In the genomic region with DNA sequence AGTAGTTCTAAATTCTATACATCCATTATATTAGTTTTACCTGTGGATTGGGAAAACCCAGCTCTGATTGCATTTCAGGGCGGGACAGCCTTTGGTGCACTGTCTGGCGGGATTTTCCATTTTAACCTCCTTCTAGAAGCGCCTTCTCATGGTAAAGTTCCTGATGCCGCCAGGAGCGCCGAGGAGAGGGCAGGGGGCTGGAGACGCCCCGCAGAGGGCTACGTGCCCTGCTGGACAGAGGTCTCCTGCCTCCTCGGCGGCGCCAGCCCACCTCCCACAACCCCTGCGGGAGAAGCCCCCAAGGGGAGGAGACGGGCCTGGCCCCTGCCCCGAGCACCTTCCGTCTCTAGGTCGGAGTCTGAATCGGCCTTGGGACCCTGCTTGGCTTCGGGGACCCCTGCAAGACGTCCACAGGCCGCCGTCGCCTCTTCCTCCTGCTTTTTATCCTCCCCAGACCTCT, we compare ENCODE assay signal across 8 cellular contexts. TPM values are rescaled to one million over a fixed set of nuclear protein-coding genes. Genes with fewer than 3 reads are reported as not detected.
A peak's percentile ranks its signal among the peaks of the same experiment; 100 is the strongest.
DNase-seq lines count a peak whose midpoint lies in the region; ATAC-seq and TF ChIP-seq lines count a peak whose summit lies in the region.

No MANE protein-coding gene starts in this region.

- H3K27me3 Mint-ChIP-seq in CD8-positive, alpha-beta T cell (ENCODE audit: low read depth): no peaks in the 10 kb centered on the region
- H3K27me3 Mint-ChIP-seq in central memory CD8-positive, alpha-beta T cell: no peaks in the 10 kb centered on the region
- no peaks in the 10 kb centered on the region for H3K27me3 Mint-ChIP-seq in natural killer cell treated with Interleukin-12 subunit alpha and Interleukin-12 subunit beta and Interleukin-15 and Interleukin-18, amount 100 ng/mL, for 72 hours

- no peaks in the 10 kb centered on the region for H3K27me3 ChIP-seq in CD8-positive, alpha-beta T cell (ENCODE audit: insufficient read depth, low read length)

- H3K27ac ChIP-seq in CD8-positive, alpha-beta T cell (ENCODE audit: low read depth, low read length): peak overlapping the region; percentile 66

- no peak for TF ChIP-seq CTCF in CD8-positive, alpha-beta T cell (IDR thresholded peaks at IDR 0.05)

- CTCF ChIA-PET in CD8-positive, alpha-beta T cell (lab: Charles Lee): interaction anchor here (1.1 kb wide), 1 partner anchor 11 kb away, joined by 6 read pairs; a partner anchor contains a TSS

- no peaks in the 10 kb centered on the region for H3K36me3 ChIP-seq in CD8-positive, alpha-beta T cell (ENCODE audit: insufficient read depth, low read length)

- H3K9me3 ChIP-seq in CD8-positive, alpha-beta T cell (ENCODE audit: low read length): no peaks in the 10 kb centered on the region

- peak overlapping the region; percentile 88 for H3K27ac Mint-ChIP-seq in CD8-positive, alpha-beta T cell
- peak overlapping the region; percentile 95 for H3K27ac Mint-ChIP-seq in central memory CD8-positive, alpha-beta T cell (ENCODE audit: low read depth)
- H3K27ac Mint-ChIP-seq in natural killer cell treated with Interleukin-12 subunit alpha and Interleukin-12 subunit beta and Interleukin-15 and Interleukin-18, amount 100 ng/mL, for 72 hours: peak overlapping the region; percentile 73 to 96

- peaks cover 27% of the 10 kb centered on the region for H3K4me1 Mint-ChIP-seq in CD8-positive, alpha-beta T cell (ENCODE audit: low read depth)
- H3K4me1 Mint-ChIP-seq in central memory CD8-positive, alpha-beta T cell: peaks cover 27% of the 10 kb centered on the region
- peaks cover 19 to 26% of the 10 kb centered on the region in 2 donors for H3K4me1 Mint-ChIP-seq in natural killer cell treated with Interleukin-12 subunit alpha and Interleukin-12 subunit beta and Interleukin-15 and Interleukin-18, amount 100 ng/mL, for 72 hours (ENCODE audit: low read depth in 2 of 2)

- no peaks in the 10 kb centered on the region for H3K36me3 Mint-ChIP-seq in CD8-positive, alpha-beta T cell
- no peaks in the 10 kb centered on the region for H3K36me3 Mint-ChIP-seq in central memory CD8-positive, alpha-beta T cell (ENCODE audit: insufficient read depth)
- H3K36me3 Mint-ChIP-seq in natural killer cell treated with Interleukin-12 subunit alpha and Interleukin-12 subunit beta and Interleukin-15 and Interleukin-18, amount 100 ng/mL, for 72 hours: no peaks in the 10 kb centered on the region

- peak overlapping the region; percentile 84 for H3K4me3 Mint-ChIP-seq in CD8-positive, alpha-beta T cell
- peak overlapping the region; percentile 80 for H3K4me3 Mint-ChIP-seq in central memory CD8-positive, alpha-beta T cell
- peak overlapping the region; percentile 93 for H3K4me3 Mint-ChIP-seq in natural killer cell treated with Interleukin-12 subunit alpha and Interleukin-12 subunit beta and Interleukin-15 and Interleukin-18, amount 100 ng/mL, for 72 hours

- DNase-seq in CD8-positive, alpha-beta T cell: no peak
- DNase-seq in central memory CD8-positive, alpha-beta T cell (ENCODE audit: low spot score in 2 of 2): no peak
- DNase-seq in natural killer cell treated with Interleukin-12 subunit alpha and Interleukin-12 subunit beta and Interleukin-15 and Interleukin-18, amount 100 ng/mL, for 72 hours (ENCODE audit: low spot score): no peak
- DNase-seq in RPMI8226: no peak
- no peak for DNase-seq in Ammon's horn (ENCODE audit: low spot score)

- POLR2A ChIA-PET in CD8-positive, alpha-beta T cell (lab: Charles Lee): interaction anchor here (0.6 to 1.8 kb wide), 3 partner anchors 9 to 15 kb away, joined by 3 to 7 read pairs (median 3); a partner anchor contains a TSS

- peak overlapping the region; percentile 70 for H3K4me3 ChIP-seq in CD8-positive, alpha-beta T cell (ENCODE audit: low read depth, low read length)

- H3K4me1 ChIP-seq in CD8-positive, alpha-beta T cell (ENCODE audit: insufficient read depth, low read length): peaks cover 23% of the 10 kb centered on the region

- no peak for ATAC-seq in CD8-positive, alpha-beta T cell
- ATAC-seq in HG03196 (IDR thresholded peaks at IDR 0.05; ENCODE audit: unreplicated experiment) (peak; percentile 14), GM19351 (IDR thresholded peaks at IDR 0.05; ENCODE audit: unreplicated experiment) (no peak), HG02610 (IDR thresholded peaks at IDR 0.05; ENCODE audit: unreplicated experiment) (no peak)
- no peak for ATAC-seq in central memory CD8-positive, alpha-beta T cell (replicated peaks; ENCODE audit: extremely low read depth, poor library complexity, severe bottlenecking)
- ATAC-seq in natural killer cell treated with Interleukin-12 subunit alpha and Interleukin-12 subunit beta and Interleukin-15 and Interleukin-18, amount 100 ng/mL, for 72 hours: no peak

- no peaks in the 10 kb centered on the region for H3K9me3 Mint-ChIP-seq in CD8-positive, alpha-beta T cell
- H3K9me3 Mint-ChIP-seq in central memory CD8-positive, alpha-beta T cell: no peaks in the 10 kb centered on the region
- no peaks in the 10 kb centered on the region for H3K9me3 Mint-ChIP-seq in natural killer cell treated with Interleukin-12 subunit alpha and Interleukin-12 subunit beta and Interleukin-15 and Interleukin-18, amount 100 ng/mL, for 72 hours

- intact Hi-C loops in CD8-positive, alpha-beta T cell (cut with DNase I, micrococcal nuclease): loop anchor here (1.0 to 5.0 kb wide), 3 partner anchors 11 to 51 kb away; a partner anchor contains a TSS

RNA-seq across cellular contexts. Expression of a gene that starts 1.2 kb away (rescaled TPM):
- under 1 TPM; 0.30 to 0.36 TPM for total RNA-seq in CD8-positive, alpha-beta T cell
- not detected for total RNA-seq in natural killer cell treated with Interleukin-12 subunit alpha and Interleukin-12 subunit beta and Interleukin-15 and Interleukin-18, amount 100 ng/mL, for 72 hours

RNA-seq across cellular contexts. Expression of a gene that starts 11.9 kb away (rescaled TPM):
- 10 to 100 TPM; 71.2 to 73.6 TPM for total RNA-seq in CD8-positive, alpha-beta T cell
- total RNA-seq in natural killer cell treated with Interleukin-12 subunit alpha and Interleukin-12 subunit beta and Interleukin-15 and Interleukin-18, amount 100 ng/mL, for 72 hours: 10 to 100 TPM; 20.4 to 30.7 TPM

RNA-seq across cellular contexts. Expression of a gene that starts 18.6 kb away (rescaled TPM):
- not detected for total RNA-seq in CD8-positive, alpha-beta T cell
- total RNA-seq in natural killer cell treated with Interleukin-12 subunit alpha and Interleukin-12 subunit beta and Interleukin-15 and Interleukin-18, amount 100 ng/mL, for 72 hours: not detected

RNA-seq across cellular contexts. Expression of a gene that starts 31.7 kb away (rescaled TPM):
- 10 to 100 TPM; 42.8 to 44.8 TPM for total RNA-seq in CD8-positive, alpha-beta T cell
- total RNA-seq in natural killer cell treated with Interleukin-12 subunit alpha and Interleukin-12 subunit beta and Interleukin-15 and Interleukin-18, amount 100 ng/mL, for 72 hours: 100 to 1,000 TPM in 1 of 2 donors, 10 to 100 TPM in 1; 76.2 to 133 TPM

RNA-seq across cellular contexts. Expression of a gene that starts 32.0 kb away (rescaled TPM):
- not detected for total RNA-seq in CD8-positive, alpha-beta T cell
- total RNA-seq in natural killer cell treated with Interleukin-12 subunit alpha and Interleukin-12 subunit beta and Interleukin-15 and Interleukin-18, amount 100 ng/mL, for 72 hours: not detected
